ENCODE assay signal across 1 cellular context in the genomic region with DNA sequence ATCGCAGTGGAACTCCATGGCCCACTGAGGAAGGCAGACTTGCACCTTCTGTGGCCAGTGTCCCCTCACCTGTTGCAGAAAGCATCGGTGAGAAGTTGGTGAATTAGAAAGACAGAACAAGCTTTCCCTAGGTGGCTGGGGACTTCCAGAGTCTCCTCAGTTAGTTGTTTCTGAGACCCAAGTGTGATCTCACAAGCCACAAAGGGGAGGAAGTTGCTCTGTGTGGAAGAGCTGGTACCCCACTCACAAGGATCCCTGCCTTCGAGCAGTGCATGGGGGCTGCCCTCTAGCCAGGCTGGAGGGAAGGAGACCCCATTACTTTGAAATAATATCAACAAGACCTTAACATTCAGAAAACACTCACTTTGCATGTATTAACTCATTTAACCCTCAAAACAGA.
TF ChIP-seq lines count a peak whose summit lies in the region.

No MANE protein-coding gene starts in this region.

TF ChIP-seq in IMR-90, 13 proteins besides CTCF, POLR2A, EP300 and RAD21 (continued from another document):
- TF ChIP-seq, protein P1, sequence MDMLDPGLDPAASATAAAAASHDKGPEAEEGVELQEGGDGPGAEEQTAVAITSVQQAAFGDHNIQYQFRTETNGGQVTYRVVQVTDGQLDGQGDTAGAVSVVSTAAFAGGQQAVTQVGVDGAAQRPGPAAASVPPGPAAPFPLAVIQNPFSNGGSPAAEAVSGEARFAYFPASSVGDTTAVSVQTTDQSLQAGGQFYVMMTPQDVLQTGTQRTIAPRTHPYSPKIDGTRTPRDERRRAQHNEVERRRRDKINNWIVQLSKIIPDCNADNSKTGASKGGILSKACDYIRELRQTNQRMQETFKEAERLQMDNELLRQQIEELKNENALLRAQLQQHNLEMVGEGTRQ (IDR thresholded peaks at IDR 0.05; ENCODE audit: low read depth, low read length): no peak
- TF ChIP-seq BHLHE40 (IDR thresholded peaks at IDR 0.05; ENCODE audit: low read depth, low read length): no peak
- no peak for TF ChIP-seq MAZ (IDR thresholded peaks at IDR 0.05; ENCODE audit: borderline replicate concordance, low read depth, low read length)
- no peak for TF ChIP-seq CEBPB (IDR thresholded peaks at IDR 0.05; ENCODE audit: low read depth, low read length)
- TF ChIP-seq, protein P2, sequence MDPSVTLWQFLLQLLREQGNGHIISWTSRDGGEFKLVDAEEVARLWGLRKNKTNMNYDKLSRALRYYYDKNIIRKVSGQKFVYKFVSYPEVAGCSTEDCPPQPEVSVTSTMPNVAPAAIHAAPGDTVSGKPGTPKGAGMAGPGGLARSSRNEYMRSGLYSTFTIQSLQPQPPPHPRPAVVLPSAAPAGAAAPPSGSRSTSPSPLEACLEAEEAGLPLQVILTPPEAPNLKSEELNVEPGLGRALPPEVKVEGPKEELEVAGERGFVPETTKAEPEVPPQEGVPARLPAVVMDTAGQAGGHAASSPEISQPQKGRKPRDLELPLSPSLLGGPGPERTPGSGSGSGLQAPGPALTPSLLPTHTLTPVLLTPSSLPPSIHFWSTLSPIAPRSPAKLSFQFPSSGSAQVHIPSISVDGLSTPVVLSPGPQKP (IDR thresholded peaks at IDR 0.05; ENCODE audit: borderline replicate concordance, low read depth, low read length): no peak
- TF ChIP-seq SMC3 (IDR thresholded peaks at IDR 0.05; ENCODE audit: low read depth, low read length): no peak
- TF ChIP-seq RFX5 (IDR thresholded peaks at IDR 0.05; ENCODE audit: low read depth, low read length): no peak
- TF ChIP-seq MXI1 (IDR thresholded peaks at IDR 0.05; ENCODE audit: borderline replicate concordance, low read depth, low read length): no peak
- no peak for TF ChIP-seq NFE2L2 (IDR thresholded peaks at IDR 0.05; ENCODE audit: low read depth, low read length)
